In genomic region chr19:15780595-15781418, GRCh38 we compare ENCODE assay signal across 1 cellular context.
TF ChIP-seq lines count a peak whose summit lies in the region.

No MANE protein-coding gene starts in this region.

TF ChIP-seq in GM23338, 12 proteins besides CTCF, POLR2A, EP300 and RAD21 (continued from another document):
- no peak for TF ChIP-seq ZNF462 (CRISPR knock-in tag; IDR thresholded peaks at IDR 0.05)
- no peak for TF ChIP-seq CREB1 (CRISPR knock-in tag; IDR thresholded peaks at IDR 0.05; ENCODE audit: low read depth)
- no peak for TF ChIP-seq ETS1 (IDR thresholded peaks at IDR 0.05)
- TF ChIP-seq ZNF114 (CRISPR knock-in tag; IDR thresholded peaks at IDR 0.05), result no peak
- TF ChIP-seq EZH2phosphoT487 (IDR thresholded peaks at IDR 0.05; ENCODE audit: unreplicated experiment), result no peak
- no peak for TF ChIP-seq POLR2AphosphoS5 (IDR thresholded peaks at IDR 0.05; ENCODE audit: low read depth)
- TF ChIP-seq ZNF331 (CRISPR knock-in tag; IDR thresholded peaks at IDR 0.05; ENCODE audit: low read depth), result no peak
- TF ChIP-seq NANOG (IDR thresholded peaks at IDR 0.05; ENCODE audit: borderline replicate concordance), result no peak
